In the genomic region with DNA sequence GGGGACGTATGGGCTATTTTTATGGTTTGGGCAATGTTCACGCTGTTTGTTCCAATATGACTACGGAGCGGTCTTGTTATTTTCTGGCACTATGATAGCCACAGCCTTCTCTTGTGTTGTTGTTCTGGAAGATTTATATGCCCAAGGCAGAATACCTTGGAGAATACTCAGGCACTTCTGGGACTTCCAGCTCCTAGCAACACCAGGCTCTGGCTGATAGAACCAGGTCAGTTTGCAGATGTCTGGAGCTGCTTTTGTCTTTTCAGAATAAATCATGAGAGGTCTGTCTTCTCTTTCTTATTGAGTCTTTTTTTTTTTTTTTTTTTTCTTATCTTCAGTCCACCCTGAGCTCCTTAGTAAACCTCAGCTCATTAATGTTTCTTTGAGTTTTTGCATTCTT, we compare ENCODE assay signal across 1 cellular context.
TF ChIP-seq lines count a peak whose summit lies in the region.

No MANE protein-coding gene starts in this region.

TF ChIP-seq in K562, 482 proteins besides CTCF, POLR2A, EP300 and RAD21 (continued from another document):
- TF ChIP-seq ZNF785 (CRISPR knock-in tag; IDR thresholded peaks at IDR 0.05) (no peak), RBBP5 (IDR thresholded peaks at IDR 0.05; ENCODE audit: borderline replicate concordance, insufficient read depth, low read length, poor library complexity, severe bottlenecking) (no peak), ESRRB (CRISPR knock-in tag; IDR thresholded peaks at IDR 0.05; ENCODE audit: borderline replicate concordance) (no peak), HDAC6 (IDR thresholded peaks at IDR 0.05; ENCODE audit: low read depth, low read length) (no peak), CHCHD3 (CRISPR knock-in tag; IDR thresholded peaks at IDR 0.05) (no peak), ZNF134 (CRISPR knock-in tag; conservative IDR thresholded peaks at IDR 0.05) (no peak), ZNF551 (CRISPR knock-in tag; IDR thresholded peaks at IDR 0.05) (no peak), RB1 (IDR thresholded peaks at IDR 0.05; ENCODE audit: low read depth) (no peak), ESRRA (IDR thresholded peaks at IDR 0.05; ENCODE audit: borderline replicate concordance, low read depth) (no peak)
- TF ChIP-seq, protein P1, sequence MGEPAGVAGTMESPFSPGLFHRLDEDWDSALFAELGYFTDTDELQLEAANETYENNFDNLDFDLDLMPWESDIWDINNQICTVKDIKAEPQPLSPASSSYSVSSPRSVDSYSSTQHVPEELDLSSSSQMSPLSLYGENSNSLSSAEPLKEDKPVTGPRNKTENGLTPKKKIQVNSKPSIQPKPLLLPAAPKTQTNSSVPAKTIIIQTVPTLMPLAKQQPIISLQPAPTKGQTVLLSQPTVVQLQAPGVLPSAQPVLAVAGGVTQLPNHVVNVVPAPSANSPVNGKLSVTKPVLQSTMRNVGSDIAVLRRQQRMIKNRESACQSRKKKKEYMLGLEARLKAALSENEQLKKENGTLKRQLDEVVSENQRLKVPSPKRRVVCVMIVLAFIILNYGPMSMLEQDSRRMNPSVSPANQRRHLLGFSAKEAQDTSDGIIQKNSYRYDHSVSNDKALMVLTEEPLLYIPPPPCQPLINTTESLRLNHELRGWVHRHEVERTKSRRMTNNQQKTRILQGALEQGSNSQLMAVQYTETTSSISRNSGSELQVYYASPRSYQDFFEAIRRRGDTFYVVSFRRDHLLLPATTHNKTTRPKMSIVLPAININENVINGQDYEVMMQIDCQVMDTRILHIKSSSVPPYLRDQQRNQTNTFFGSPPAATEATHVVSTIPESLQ (CRISPR knock-in tag; IDR thresholded peaks at IDR 0.05): no peak
- TF ChIP-seq, protein P2, sequence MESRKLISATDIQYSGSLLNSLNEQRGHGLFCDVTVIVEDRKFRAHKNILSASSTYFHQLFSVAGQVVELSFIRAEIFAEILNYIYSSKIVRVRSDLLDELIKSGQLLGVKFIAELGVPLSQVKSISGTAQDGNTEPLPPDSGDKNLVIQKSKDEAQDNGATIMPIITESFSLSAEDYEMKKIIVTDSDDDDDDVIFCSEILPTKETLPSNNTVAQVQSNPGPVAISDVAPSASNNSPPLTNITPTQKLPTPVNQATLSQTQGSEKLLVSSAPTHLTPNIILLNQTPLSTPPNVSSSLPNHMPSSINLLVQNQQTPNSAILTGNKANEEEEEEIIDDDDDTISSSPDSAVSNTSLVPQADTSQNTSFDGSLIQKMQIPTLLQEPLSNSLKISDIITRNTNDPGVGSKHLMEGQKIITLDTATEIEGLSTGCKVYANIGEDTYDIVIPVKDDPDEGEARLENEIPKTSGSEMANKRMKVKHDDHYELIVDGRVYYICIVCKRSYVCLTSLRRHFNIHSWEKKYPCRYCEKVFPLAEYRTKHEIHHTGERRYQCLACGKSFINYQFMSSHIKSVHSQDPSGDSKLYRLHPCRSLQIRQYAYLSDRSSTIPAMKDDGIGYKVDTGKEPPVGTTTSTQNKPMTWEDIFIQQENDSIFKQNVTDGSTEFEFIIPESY (CRISPR knock-in tag; IDR thresholded peaks at IDR 0.05): no peak
- TF ChIP-seq, protein P3, sequence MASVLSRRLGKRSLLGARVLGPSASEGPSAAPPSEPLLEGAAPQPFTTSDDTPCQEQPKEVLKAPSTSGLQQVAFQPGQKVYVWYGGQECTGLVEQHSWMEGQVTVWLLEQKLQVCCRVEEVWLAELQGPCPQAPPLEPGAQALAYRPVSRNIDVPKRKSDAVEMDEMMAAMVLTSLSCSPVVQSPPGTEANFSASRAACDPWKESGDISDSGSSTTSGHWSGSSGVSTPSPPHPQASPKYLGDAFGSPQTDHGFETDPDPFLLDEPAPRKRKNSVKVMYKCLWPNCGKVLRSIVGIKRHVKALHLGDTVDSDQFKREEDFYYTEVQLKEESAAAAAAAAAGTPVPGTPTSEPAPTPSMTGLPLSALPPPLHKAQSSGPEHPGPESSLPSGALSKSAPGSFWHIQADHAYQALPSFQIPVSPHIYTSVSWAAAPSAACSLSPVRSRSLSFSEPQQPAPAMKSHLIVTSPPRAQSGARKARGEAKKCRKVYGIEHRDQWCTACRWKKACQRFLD (CRISPR knock-in tag; IDR thresholded peaks at IDR 0.05): no peak
- TF ChIP-seq, protein P4, sequence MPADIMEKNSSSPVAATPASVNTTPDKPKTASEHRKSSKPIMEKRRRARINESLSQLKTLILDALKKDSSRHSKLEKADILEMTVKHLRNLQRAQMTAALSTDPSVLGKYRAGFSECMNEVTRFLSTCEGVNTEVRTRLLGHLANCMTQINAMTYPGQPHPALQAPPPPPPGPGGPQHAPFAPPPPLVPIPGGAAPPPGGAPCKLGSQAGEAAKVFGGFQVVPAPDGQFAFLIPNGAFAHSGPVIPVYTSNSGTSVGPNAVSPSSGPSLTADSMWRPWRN (IDR thresholded peaks at IDR 0.05; ENCODE audit: low read depth): no peak
